Comparison of ENCODE assay signal across 1 cellular context in the genomic region with DNA sequence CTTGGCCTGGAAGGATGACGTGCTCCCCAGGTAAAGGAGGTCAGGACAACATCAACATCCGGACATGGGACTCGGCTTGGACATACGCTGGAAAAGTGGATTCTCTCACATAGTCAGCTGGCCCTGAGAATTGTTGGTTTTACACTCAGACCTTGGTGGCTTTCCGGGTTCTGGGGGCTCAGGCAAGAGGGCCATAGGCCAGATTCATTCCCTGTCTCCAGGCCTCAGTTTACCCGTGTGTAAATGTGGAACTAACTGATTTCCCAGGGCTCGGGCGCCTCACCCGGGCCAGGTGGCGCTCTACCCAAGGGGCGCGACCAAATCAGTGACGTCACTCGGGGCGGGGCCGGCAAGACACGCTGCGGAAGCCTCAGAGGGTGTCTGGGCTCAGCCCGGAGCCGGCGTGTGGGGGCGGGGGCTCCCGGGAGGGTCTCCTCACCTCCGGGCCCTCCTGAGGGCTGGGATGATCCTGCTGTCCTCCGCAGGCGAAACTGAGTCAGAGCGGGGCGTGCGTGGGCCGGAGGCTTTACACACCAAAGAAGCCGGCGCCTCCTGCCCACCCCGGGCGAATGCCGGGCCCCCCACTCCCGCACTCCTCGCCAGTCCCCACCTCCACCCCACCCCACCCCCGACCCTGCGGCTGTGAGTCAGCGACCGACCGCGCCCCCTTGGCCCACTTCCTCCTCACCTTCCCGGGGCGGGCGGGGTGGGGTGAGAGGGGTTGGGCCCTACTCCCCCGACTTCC.
TF ChIP-seq lines count a peak whose summit lies in the region.

No MANE protein-coding gene starts in this region.

TF ChIP-seq in K562, 482 proteins besides CTCF, POLR2A, EP300 and RAD21 (continued from another document and continues in another):
- TF ChIP-seq, protein P1, sequence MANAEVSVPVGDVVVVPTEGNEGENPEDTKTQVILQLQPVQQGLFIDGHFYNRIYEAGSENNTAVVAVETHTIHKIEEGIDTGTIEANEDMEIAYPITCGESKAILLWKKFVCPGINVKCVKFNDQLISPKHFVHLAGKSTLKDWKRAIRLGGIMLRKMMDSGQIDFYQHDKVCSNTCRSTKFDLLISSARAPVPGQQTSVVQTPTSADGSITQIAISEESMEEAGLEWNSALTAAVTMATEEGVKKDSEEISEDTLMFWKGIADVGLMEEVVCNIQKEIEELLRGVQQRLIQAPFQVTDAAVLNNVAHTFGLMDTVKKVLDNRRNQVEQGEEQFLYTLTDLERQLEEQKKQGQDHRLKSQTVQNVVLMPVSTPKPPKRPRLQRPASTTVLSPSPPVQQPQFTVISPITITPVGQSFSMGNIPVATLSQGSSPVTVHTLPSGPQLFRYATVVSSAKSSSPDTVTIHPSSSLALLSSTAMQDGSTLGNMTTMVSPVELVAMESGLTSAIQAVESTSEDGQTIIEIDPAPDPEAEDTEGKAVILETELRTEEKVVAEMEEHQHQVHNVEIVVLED (CRISPR knock-in tag; IDR thresholded peaks at IDR 0.05): peak; percentile 31; the same call in 1 of the 2 replicates
- TF ChIP-seq MTF1 (CRISPR knock-in tag; IDR thresholded peaks at IDR 0.05; ENCODE audit: borderline replicate concordance): no peak
- no peak for TF ChIP-seq TARDBP (IDR thresholded peaks at IDR 0.05)
- TF ChIP-seq BRD9 (IDR thresholded peaks at IDR 0.05; ENCODE audit: low read depth, partially characterized antibody): no peak
- TF ChIP-seq ZC3H4 (CRISPR knock-in tag; IDR thresholded peaks at IDR 0.05; ENCODE audit: borderline replicate concordance): no peak
- peak; percentile 31; the same call in 1 of the 2 replicates for TF ChIP-seq DIDO1 (tag; IDR thresholded peaks at IDR 0.05; ENCODE audit: low read depth)
- no peak for TF ChIP-seq ZFP36 (IDR thresholded peaks at IDR 0.05; ENCODE audit: low read depth, low read length, partially characterized antibody)
- TF ChIP-seq ATF6 (CRISPR knock-in tag; IDR thresholded peaks at IDR 0.05): no peak
- TF ChIP-seq ZNF830 (CRISPR knock-in tag; IDR thresholded peaks at IDR 0.05): no peak
- peak; percentile 85 for TF ChIP-seq ZNF592 (IDR thresholded peaks at IDR 0.05)
- no peak for TF ChIP-seq NFYB (IDR thresholded peaks at IDR 0.05; ENCODE audit: extremely low read depth, insufficient read length)
- no peak for TF ChIP-seq ZNF316 (IDR thresholded peaks at IDR 0.05)
- TF ChIP-seq, protein P2, sequence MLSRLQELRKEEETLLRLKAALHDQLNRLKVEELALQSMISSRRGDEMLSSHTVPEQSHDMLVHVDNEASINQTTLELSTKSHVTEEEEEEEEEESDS (CRISPR knock-in tag; IDR thresholded peaks at IDR 0.05): no peak
- no peak for TF ChIP-seq IRF2 (CRISPR knock-in tag; IDR thresholded peaks at IDR 0.05)
- no peak for TF ChIP-seq FOS (IDR thresholded peaks at IDR 0.05; ENCODE audit: extremely low read depth, insufficient read length)
- TF ChIP-seq ZNF408 (CRISPR knock-in tag; IDR thresholded peaks at IDR 0.05; ENCODE audit: low read depth): no peak
- TF ChIP-seq ZC3H8 (IDR thresholded peaks at IDR 0.05): no peak
- no peak for TF ChIP-seq ZNF212 (CRISPR knock-in tag; IDR thresholded peaks at IDR 0.05)
- no peak for TF ChIP-seq THAP7 (CRISPR knock-in tag; IDR thresholded peaks at IDR 0.05)
- TF ChIP-seq, protein P3, sequence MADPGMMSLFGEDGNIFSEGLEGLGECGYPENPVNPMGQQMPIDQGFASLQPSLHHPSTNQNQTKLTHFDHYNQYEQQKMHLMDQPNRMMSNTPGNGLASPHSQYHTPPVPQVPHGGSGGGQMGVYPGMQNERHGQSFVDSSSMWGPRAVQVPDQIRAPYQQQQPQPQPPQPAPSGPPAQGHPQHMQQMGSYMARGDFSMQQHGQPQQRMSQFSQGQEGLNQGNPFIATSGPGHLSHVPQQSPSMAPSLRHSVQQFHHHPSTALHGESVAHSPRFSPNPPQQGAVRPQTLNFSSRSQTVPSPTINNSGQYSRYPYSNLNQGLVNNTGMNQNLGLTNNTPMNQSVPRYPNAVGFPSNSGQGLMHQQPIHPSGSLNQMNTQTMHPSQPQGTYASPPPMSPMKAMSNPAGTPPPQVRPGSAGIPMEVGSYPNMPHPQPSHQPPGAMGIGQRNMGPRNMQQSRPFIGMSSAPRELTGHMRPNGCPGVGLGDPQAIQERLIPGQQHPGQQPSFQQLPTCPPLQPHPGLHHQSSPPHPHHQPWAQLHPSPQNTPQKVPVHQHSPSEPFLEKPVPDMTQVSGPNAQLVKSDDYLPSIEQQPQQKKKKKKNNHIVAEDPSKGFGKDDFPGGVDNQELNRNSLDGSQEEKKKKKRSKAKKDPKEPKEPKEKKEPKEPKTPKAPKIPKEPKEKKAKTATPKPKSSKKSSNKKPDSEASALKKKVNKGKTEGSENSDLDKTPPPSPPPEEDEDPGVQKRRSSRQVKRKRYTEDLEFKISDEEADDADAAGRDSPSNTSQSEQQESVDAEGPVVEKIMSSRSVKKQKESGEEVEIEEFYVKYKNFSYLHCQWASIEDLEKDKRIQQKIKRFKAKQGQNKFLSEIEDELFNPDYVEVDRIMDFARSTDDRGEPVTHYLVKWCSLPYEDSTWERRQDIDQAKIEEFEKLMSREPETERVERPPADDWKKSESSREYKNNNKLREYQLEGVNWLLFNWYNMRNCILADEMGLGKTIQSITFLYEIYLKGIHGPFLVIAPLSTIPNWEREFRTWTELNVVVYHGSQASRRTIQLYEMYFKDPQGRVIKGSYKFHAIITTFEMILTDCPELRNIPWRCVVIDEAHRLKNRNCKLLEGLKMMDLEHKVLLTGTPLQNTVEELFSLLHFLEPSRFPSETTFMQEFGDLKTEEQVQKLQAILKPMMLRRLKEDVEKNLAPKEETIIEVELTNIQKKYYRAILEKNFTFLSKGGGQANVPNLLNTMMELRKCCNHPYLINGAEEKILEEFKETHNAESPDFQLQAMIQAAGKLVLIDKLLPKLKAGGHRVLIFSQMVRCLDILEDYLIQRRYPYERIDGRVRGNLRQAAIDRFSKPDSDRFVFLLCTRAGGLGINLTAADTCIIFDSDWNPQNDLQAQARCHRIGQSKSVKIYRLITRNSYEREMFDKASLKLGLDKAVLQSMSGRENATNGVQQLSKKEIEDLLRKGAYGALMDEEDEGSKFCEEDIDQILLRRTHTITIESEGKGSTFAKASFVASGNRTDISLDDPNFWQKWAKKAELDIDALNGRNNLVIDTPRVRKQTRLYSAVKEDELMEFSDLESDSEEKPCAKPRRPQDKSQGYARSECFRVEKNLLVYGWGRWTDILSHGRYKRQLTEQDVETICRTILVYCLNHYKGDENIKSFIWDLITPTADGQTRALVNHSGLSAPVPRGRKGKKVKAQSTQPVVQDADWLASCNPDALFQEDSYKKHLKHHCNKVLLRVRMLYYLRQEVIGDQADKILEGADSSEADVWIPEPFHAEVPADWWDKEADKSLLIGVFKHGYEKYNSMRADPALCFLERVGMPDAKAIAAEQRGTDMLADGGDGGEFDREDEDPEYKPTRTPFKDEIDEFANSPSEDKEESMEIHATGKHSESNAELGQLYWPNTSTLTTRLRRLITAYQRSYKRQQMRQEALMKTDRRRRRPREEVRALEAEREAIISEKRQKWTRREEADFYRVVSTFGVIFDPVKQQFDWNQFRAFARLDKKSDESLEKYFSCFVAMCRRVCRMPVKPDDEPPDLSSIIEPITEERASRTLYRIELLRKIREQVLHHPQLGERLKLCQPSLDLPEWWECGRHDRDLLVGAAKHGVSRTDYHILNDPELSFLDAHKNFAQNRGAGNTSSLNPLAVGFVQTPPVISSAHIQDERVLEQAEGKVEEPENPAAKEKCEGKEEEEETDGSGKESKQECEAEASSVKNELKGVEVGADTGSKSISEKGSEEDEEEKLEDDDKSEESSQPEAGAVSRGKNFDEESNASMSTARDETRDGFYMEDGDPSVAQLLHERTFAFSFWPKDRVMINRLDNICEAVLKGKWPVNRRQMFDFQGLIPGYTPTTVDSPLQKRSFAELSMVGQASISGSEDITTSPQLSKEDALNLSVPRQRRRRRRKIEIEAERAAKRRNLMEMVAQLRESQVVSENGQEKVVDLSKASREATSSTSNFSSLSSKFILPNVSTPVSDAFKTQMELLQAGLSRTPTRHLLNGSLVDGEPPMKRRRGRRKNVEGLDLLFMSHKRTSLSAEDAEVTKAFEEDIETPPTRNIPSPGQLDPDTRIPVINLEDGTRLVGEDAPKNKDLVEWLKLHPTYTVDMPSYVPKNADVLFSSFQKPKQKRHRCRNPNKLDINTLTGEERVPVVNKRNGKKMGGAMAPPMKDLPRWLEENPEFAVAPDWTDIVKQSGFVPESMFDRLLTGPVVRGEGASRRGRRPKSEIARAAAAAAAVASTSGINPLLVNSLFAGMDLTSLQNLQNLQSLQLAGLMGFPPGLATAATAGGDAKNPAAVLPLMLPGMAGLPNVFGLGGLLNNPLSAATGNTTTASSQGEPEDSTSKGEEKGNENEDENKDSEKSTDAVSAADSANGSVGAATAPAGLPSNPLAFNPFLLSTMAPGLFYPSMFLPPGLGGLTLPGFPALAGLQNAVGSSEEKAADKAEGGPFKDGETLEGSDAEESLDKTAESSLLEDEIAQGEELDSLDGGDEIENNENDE (IDR thresholded peaks at IDR 0.05; ENCODE audit: low read depth, low read length): no peak
- TF ChIP-seq MTA2 (IDR thresholded peaks at IDR 0.05; ENCODE audit: low read depth): no peak; the same call in 1 of the 2 replicates
- TF ChIP-seq MBD2 (IDR thresholded peaks at IDR 0.05; ENCODE audit: borderline replicate concordance, low read depth): peak; percentile 73
- TF ChIP-seq LEF1 (IDR thresholded peaks at IDR 0.05): 0 out of 2 replicates have a peak, but pooled peaks have one; percentile 43
- no peak for TF ChIP-seq SMAD1 (IDR thresholded peaks at IDR 0.05; ENCODE audit: low read depth, low read length, partially characterized antibody)
- peak; percentile 89 for TF ChIP-seq ARID4B (CRISPR knock-in tag; IDR thresholded peaks at IDR 0.05)
- no peak for TF ChIP-seq ZNF445 (CRISPR knock-in tag; IDR thresholded peaks at IDR 0.05; ENCODE audit: low read depth)
- TF ChIP-seq FIP1L1 (IDR thresholded peaks at IDR 0.05; ENCODE audit: low read depth, low read length, poor library complexity, severe bottlenecking): no peak
